In the genomic region with DNA sequence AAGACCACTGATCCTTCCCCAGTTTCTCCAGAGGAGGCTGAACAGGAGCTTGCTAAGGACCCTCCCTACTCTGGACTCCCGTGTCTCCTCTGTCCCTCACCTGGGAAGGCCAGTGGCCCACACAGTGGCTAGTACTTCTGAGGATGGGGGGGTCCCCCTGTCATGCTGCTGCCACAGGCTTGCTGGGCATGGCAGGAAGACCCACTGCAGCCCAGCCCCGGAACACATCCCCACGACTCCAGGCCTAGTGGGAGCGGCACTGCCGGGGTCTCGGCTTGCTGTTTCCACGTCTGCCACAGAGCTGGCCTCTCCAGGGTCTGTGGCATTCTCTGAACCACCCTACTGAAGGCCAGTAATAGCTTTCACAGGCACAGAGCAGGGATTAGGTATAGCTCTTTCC, we compare ENCODE assay signal across 6 cellular contexts. TPM values are rescaled to one million over a fixed set of nuclear protein-coding genes. Genes with fewer than 3 reads are reported as not detected.
"Had no signal": no experiment of that assay in that cellular context is flagged by ENCODE, and none has a peak within 500 bp of the region (broad histone marks: within the 10 kb centered on the region; RNA-seq: fewer than 3 reads in every experiment).

No MANE protein-coding gene starts in this region.

- DNase-seq: H9, HCEC 1CT had no signal

- H3K4me3 Mint-ChIP-seq: GM23338, H9, IgD-negative memory B cell had no signal

- ATAC-seq: GM23338, HepG2 had no signal

- H3K9me3 Mint-ChIP-seq: H9, IgD-negative memory B cell had no signal

- H3K4me1 Mint-ChIP-seq: GM23338 had no signal

- H3K27ac Mint-ChIP-seq: GM23338, H9 had no signal

RNA-seq across cellular contexts. Expression of gene NPFFR1, which starts 25.9 kb away (rescaled TPM):
- total RNA-seq: H9, HT1080 had no signal
